In genomic region chr15:40098489-40099261, GRCh38 we compare ENCODE assay signal across 1 cellular context.
TF ChIP-seq lines count a peak whose summit lies in the region.

No MANE protein-coding gene starts in this region.

TF ChIP-seq in K562, 482 proteins besides CTCF, POLR2A, EP300 and RAD21 (continued from another document):
- TF ChIP-seq, protein P1, sequence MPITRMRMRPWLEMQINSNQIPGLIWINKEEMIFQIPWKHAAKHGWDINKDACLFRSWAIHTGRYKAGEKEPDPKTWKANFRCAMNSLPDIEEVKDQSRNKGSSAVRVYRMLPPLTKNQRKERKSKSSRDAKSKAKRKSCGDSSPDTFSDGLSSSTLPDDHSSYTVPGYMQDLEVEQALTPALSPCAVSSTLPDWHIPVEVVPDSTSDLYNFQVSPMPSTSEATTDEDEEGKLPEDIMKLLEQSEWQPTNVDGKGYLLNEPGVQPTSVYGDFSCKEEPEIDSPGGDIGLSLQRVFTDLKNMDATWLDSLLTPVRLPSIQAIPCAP (CRISPR knock-in tag; IDR thresholded peaks at IDR 0.05; ENCODE audit: borderline replicate concordance): no peak
- peak; percentile 72 for TF ChIP-seq CCNT2 (IDR thresholded peaks at IDR 0.05; ENCODE audit: borderline replicate concordance, extremely low read depth, insufficient read length, low read depth, low read length)
- no peak for TF ChIP-seq CBX8 (IDR thresholded peaks at IDR 0.05; ENCODE audit: borderline replicate concordance, extremely low read depth, low read depth, low read length, poor library complexity, severe bottlenecking)
- no peak for TF ChIP-seq ZNF253 (CRISPR knock-in tag; conservative IDR thresholded peaks at IDR 0.05)
- no peak for TF ChIP-seq MBD1 (CRISPR knock-in tag; IDR thresholded peaks at IDR 0.05)
